In genomic region chr7:36115448-36116321, GRCh38 we compare ENCODE assay signal across 8 cellular contexts. TPM values are rescaled to one million over a fixed set of nuclear protein-coding genes. Genes with fewer than 3 reads are reported as not detected.
DNase-seq lines count a peak whose midpoint lies in the region; ATAC-seq and TF ChIP-seq lines count a peak whose summit lies in the region.

No MANE protein-coding gene starts in this region.

- H3K27me3 ChIP-seq in PC-3 (ENCODE audit: low read length) (no peaks in the 10 kb centered on the region), left ventricle myocardium inferior (ENCODE audit: low read depth) (no peaks in the 10 kb centered on the region)

- H3K4me3 ChIP-seq in PC-3 (ENCODE audit: low read length) = peak overlapping the region; percentile 17; the same call in 1 of the 2 replicates
- no peak overlapping the region for H3K4me3 ChIP-seq in left ventricle myocardium inferior

- CTCF ChIA-PET in PC-3 (lab: Charles Lee) = interaction anchor here (0.6 to 1.4 kb wide), 3 partner anchors 13 to 133 kb away, joined by 4 to 11 read pairs (median 7); no protein-coding TSS in a partner anchor

- no peaks in the 10 kb centered on the region for H3K9me3 ChIP-seq in PC-3 (ENCODE audit: low read length)
- H3K9me3 ChIP-seq in left ventricle myocardium inferior (replicated peaks) = no peaks in the 10 kb centered on the region

- peak overlapping the region; percentile 32; the same call in 1 of the 2 replicates for H2AFZ ChIP-seq in PC-3 (ENCODE audit: low read length)

- POLR2A ChIA-PET in PC-3 (lab: Charles Lee; ENCODE audit: unreplicated experiment) = interaction anchor here (0.6 to 1.6 kb wide), 4 partner anchors 19 to 172 kb away, joined by 3 to 6 read pairs (median 4); no protein-coding TSS in a partner anchor

- no peak for TF ChIP-seq CTCF in PC-3 (conservative IDR thresholded peaks at IDR 0.05; ENCODE audit: low read depth, low read length)
- no peak for TF ChIP-seq CTCF in left ventricle myocardium inferior (IDR thresholded peaks at IDR 0.05; ENCODE audit: borderline replicate concordance)

- intact Hi-C loops in PC-3 (cut with micrococcal nuclease) (loop anchor here (1.0 kb wide), 4 partner anchors 38 to 175 kb away; partner anchors contain the start of gene EEPD1), left ventricle myocardium inferior (cut with micrococcal nuclease) (no loop called here)

- H3K36me3 ChIP-seq in PC-3 (ENCODE audit: low read depth, low read length) = no peaks in the 10 kb centered on the region
- no peaks in the 10 kb centered on the region for H3K36me3 ChIP-seq in left ventricle myocardium inferior

- H3K9ac ChIP-seq in PC-3 (ENCODE audit: low read length) = peak overlapping the region; percentile 55

- H3K27ac ChIP-seq in PC-3 (ENCODE audit: low read length) = peak overlapping the region; percentile 95
- H3K27ac ChIP-seq in left ventricle myocardium inferior (replicated peaks) = peak overlapping the region; percentile 29

- no peaks in the 10 kb centered on the region for H3K79me2 ChIP-seq in PC-3 (ENCODE audit: low read length)

- H4K20me1 ChIP-seq in PC-3 (ENCODE audit: low read length) = no peaks in the 10 kb centered on the region

- peaks cover 21% of the 10 kb centered on the region for H3F3A ChIP-seq in PC-3 (ENCODE audit: low read length, unreplicated experiment)

- peak overlapping the region; percentile 70 for H3K4me2 ChIP-seq in PC-3 (ENCODE audit: low read length)

- peak; percentile 99 for ATAC-seq in GM18861 (IDR thresholded peaks at IDR 0.05; ENCODE audit: unreplicated experiment)
- ATAC-seq in HG02884 (IDR thresholded peaks at IDR 0.05; ENCODE audit: unreplicated experiment) = peak; percentile 100
- peak; percentile 89 for ATAC-seq in PC-3

- DNase-seq in PC-3 = peak; percentile 97
- peak; percentile 91 for DNase-seq in activated effector memory CD4-positive, alpha-beta T cell treated with anti-CD3 and anti-CD28 coated beads, Interleukin-2, amount 50 U/mL, for 16 hours
- DNase-seq in left ventricle myocardium inferior = peak; percentile 56
- DNase-seq in stimulated activated CD4-positive, alpha-beta T cell treated with anti-CD3 and anti-CD28 coated beads, Interleukin-1b, Interleukin-23, amount 100 ng/mL, for 48 hours = peak; percentile 91
- DNase-seq in OCI-M2 (lab: John Stamatoyannopoulos, UW; ENCODE audit: unreplicated experiment) = no peak
- no peak for DNase-seq in DMS114 treated with DMSO at 0.1 percent for 48 hours (lab: John Stamatoyannopoulos, UW; ENCODE audit: unreplicated experiment)

- no peaks in the 10 kb centered on the region for H3K9me2 ChIP-seq in PC-3 (replicated peaks; ENCODE audit: low read length)

- peaks cover 51% of the 10 kb centered on the region for H3K4me1 ChIP-seq in PC-3 (ENCODE audit: insufficient read depth, low read length)
- H3K4me1 ChIP-seq in left ventricle myocardium inferior = peaks cover 46% of the 10 kb centered on the region

- TSS peak; percentile 98 for BruUV-seq in PC-3 (replicated peaks; lab: Mats Ljungman, UMichigan)

RNA-seq across cellular contexts. Expression of gene EEPD1, which starts 37.4 kb away (rescaled TPM):
- total RNA-seq in PC-3 (2014; rRNA removed) = 28.3 and 31.8 TPM in 2 replicates
- total RNA-seq in left ventricle myocardium inferior = 7.1 TPM

Comparison
In these comparisons a context has a peak if more than half of its experiments do, and no peak if none do; other contexts are left out.
1. DNase-seq: peak in PC-3 (single experiment), activated effector memory CD4-positive, alpha-beta T cell treated with anti-CD3 and anti-CD28 coated beads, Interleukin-2, amount 50 U/mL, for 16 hours (single experiment), left ventricle myocardium inferior (single experiment) and stimulated activated CD4-positive, alpha-beta T cell treated with anti-CD3 and anti-CD28 coated beads, Interleukin-1b, Interleukin-23, amount 100 ng/mL, for 48 hours (single experiment); none in OCI-M2 (single experiment) and DMS114 treated with DMSO at 0.1 percent for 48 hours (single experiment).
2. Peak in every context shown above with its lines, with median percentiles within 50 percentile points of each other: ATAC-seq.